ENCODE assay signal across 8 cellular contexts in the genomic region with DNA sequence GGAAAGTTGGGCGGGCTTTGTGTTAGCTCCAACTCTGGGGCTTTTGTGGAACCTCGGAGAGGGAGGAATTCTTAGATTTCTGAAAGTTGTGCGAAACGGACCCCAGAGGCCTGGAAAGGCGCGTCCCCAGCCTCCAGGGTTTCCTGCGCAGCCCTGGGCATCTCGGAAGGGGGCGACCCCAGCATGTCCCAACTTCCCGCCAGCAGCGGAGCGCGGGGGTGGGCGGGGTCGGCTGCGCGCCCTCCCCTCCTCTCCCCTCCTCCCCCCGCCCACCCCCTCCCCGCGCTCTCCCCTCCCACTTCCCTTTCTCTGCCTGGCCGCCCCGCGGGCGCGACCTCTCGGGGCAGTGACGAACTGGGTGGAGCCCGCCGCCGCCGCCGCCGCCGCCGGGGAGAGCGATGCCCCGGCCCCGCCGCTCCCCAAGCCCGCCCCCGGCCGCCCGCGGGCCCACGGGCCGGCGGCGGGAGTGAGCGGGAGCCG. TPM values are rescaled to one million over a fixed set of nuclear protein-coding genes. Genes with fewer than 3 reads are reported as not detected.
A peak's percentile ranks its signal among the peaks of the same experiment; 100 is the strongest.
DNase-seq lines count a peak whose midpoint lies in the region; ATAC-seq and TF ChIP-seq lines count a peak whose summit lies in the region.

No MANE protein-coding gene starts in this region.

- ATAC-seq in GM18520 (IDR thresholded peaks at IDR 0.05; ENCODE audit: unreplicated experiment) (peak; percentile 61), HG03064 (IDR thresholded peaks at IDR 0.05; ENCODE audit: low read depth, unreplicated experiment) (peak; percentile 63), right lobe of liver (peak; percentile 80 to 92 (median 86))

- H3K9me3 ChIP-seq in right lobe of liver, result no peaks in the 10 kb centered on the region

- peak overlapping the region; percentile 94 to 99 (median 95) for H3K27ac ChIP-seq in right lobe of liver

- H3K4me1 ChIP-seq in right lobe of liver, result peaks cover 0 to 32% (median 5%) of the 10 kb centered on the region in 4 donors

- TF ChIP-seq POLR2A in right lobe of liver (IDR thresholded peaks at IDR 0.05), result no peak

- intact Hi-C loops in right lobe of liver (cut with DNase I), result loop anchor here in 1 of 2 donors (10.0 kb wide), 1 partner anchor 92 kb away; no protein-coding TSS in a partner anchor

- H3K36me3 ChIP-seq in right lobe of liver, result no peaks in the 10 kb centered on the region

- peak in 1 of 4 donors; percentile 8 for TF ChIP-seq CTCF in right lobe of liver (IDR thresholded peaks at IDR 0.05)

- WGBS in right lobe of liver (ENCODE audit: insufficient coverage, low coverage, low lambda C conversion rate, missing lambda C conversion rate), result 2% methylated on average over 11 of the region's 50 CpGs

- no peaks in the 10 kb centered on the region for H3K27me3 ChIP-seq in right lobe of liver

- peak overlapping the region; percentile 77 to 87 (median 78) for H3K4me3 ChIP-seq in right lobe of liver

- DNase-seq in A172 (ENCODE audit: low spot score) (peak; percentile 38), NCI-H446 treated with DMSO at 0.1 percent for 48 hours (lab: John Stamatoyannopoulos, UW) (peak; percentile 28), dedifferentiated amniotic fluid mesenchymal stem cell (ENCODE audit: extremely low spot score) (peak; percentile 50), right lobe of liver (peak; percentile 89 to 92 (median 91))
- DNase-seq in activated CD4-positive, alpha-beta T cell treated with anti-CD3 and anti-CD28 coated beads, Interleukin-2, amount 50 U/mL, for 1 hour, result peak; percentile 75
- DNase-seq in stimulated activated CD4-positive, alpha-beta T cell treated with anti-CD3 and anti-CD28 coated beads, Interleukin-4, amount 100 ng/mL, for 48 hours (ENCODE audit: low read depth in 2 of 2), result peak; percentile 64 to 71

RNA-seq across cellular contexts. Expression of a gene that starts 16.8 kb away (rescaled TPM):
- total RNA-seq in A172 (2014; rRNA removed; shearing (Covaris generic)), result not detected in 2 replicates
- total RNA-seq in right lobe of liver, result under 1 TPM in 1 of 6 experiments, not detected in 5; 0.32 TPM

Comparison
In these comparisons a context has a peak if more than half of its experiments do, and no peak if none do; other contexts are left out.
1. Peak in every context shown above with its lines: DNase-seq, ATAC-seq, H3K4me3 ChIP-seq and H3K27ac ChIP-seq.
2. DNase-seq: peak in every context shown above with its lines; median percentile 91 in right lobe of liver; 75 in activated CD4-positive, alpha-beta T cell treated with anti-CD3 and anti-CD28 coated beads, Interleukin-2, amount 50 U/mL, for 1 hour; 68 in stimulated activated CD4-positive, alpha-beta T cell treated with anti-CD3 and anti-CD28 coated beads, Interleukin-4, amount 100 ng/mL, for 48 hours; 50 in dedifferentiated amniotic fluid mesenchymal stem cell; 38 in A172; 28 in NCI-H446 treated with DMSO at 0.1 percent for 48 hours.